In genomic region chr10:132850246-132850645, GRCh38 we compare ENCODE assay signal across 16 cellular contexts.
DNase-seq lines count a peak whose midpoint lies in the region; ATAC-seq and TF ChIP-seq lines count a peak whose summit lies in the region.
"Had no signal": no experiment of that assay in that cellular context is flagged by ENCODE, and none has a peak within 500 bp of the region (broad histone marks: within the 10 kb centered on the region; RNA-seq: fewer than 3 reads in every experiment).

No MANE protein-coding gene starts in this region.

- no peak overlapping the region for H3K27ac Mint-ChIP-seq in progenitor cell of endocrine pancreas

- 93 to 94% methylated on average over 15 of the region's 15 CpGs for WGBS in aorta, 2 donors

- no peaks in the 10 kb centered on the region for H3K27me3 ChIP-seq in aorta (ENCODE audit: control insufficient read depth in 1 of 2, insufficient read depth in 2 of 2, low read length in 1 of 2)

- H3K9me3 Mint-ChIP-seq in progenitor cell of endocrine pancreas (ENCODE audit: low read depth) = peaks cover 18% of the 10 kb centered on the region

- H3K36me3 ChIP-seq in aorta (ENCODE audit: control insufficient read depth in 1 of 2, insufficient read depth in 2 of 2, low read length in 1 of 2) = no peaks in the 10 kb centered on the region
- H3K36me3 ChIP-seq: BE2C had no signal

- no peak overlapping the region for H3K4me3 Mint-ChIP-seq in progenitor cell of endocrine pancreas (ENCODE audit: low read depth)

- intact Hi-C loops in cardiac septum (cut with DNase I) = no loop called here
- intact Hi-C loops in left cardiac atrium (cut with DNase I) = no loop called here
- intact Hi-C loops in aorta (cut with DNase I) = no loop called here

- no peaks in the 10 kb centered on the region for H3K9me3 ChIP-seq in aorta (ENCODE audit: control insufficient read depth, low read length)
- H3K9me3 ChIP-seq: BE2C had no signal

- TF ChIP-seq CTCF in progenitor cell of endocrine pancreas (IDR thresholded peaks at IDR 0.05; ENCODE audit: unreplicated experiment) = no peak
- TF ChIP-seq CTCF in foreskin fibroblast (IDR thresholded peaks at IDR 0.05; ENCODE audit: low read depth, low read length) = no peak

- H3K4me3 ChIP-seq in aorta (ENCODE audit: low read length in 2 of 2) (no peak overlapping the region), foreskin fibroblast (ENCODE audit: low read depth in 1 of 2, low read length in 2 of 2) (no peak overlapping the region)
- H3K4me3 ChIP-seq: PC-9 had no signal

- peak; percentile 71 for DNase-seq in cardiac septum (ENCODE audit: low spot score)
- no peak for DNase-seq in left cardiac atrium
- peak; percentile 36 for DNase-seq in ecto neural progenitor cell (ENCODE audit: low spot score)
- peak; percentile 5 for DNase-seq in progenitor cell of endocrine pancreas (ENCODE audit: low spot score, unreplicated experiment)
- DNase-seq in aorta = peak; percentile 24 to 55
- no peak for DNase-seq in foreskin fibroblast
- DNase-seq in 8988T = no peak
- DNase-seq in mucosa of gallbladder (ENCODE audit: low spot score) = no peak
- DNase-seq: BE2C, KG1, NCI-H1092, NCI-H187, NCI-H2171, NCI-H446 treated with DMSO at 0.1 percent for 48 hours, NCI-H748 treated with DMSO at 0.1 percent for 48 hours, PC-9 had no signal

- peaks cover 12% of the 10 kb centered on the region for H3K36me3 Mint-ChIP-seq in progenitor cell of endocrine pancreas (ENCODE audit: insufficient read depth)

- no peak overlapping the region for H3K27ac ChIP-seq in aorta (ENCODE audit: low read depth in 1 of 2, low read length in 2 of 2)
- H3K27ac ChIP-seq: PC-9 had no signal

- H3K4me1 ChIP-seq in aorta (ENCODE audit: control insufficient read depth in 1 of 2, insufficient read depth in 2 of 2, low read length in 2 of 2) = no peaks in the 10 kb centered on the region
- H3K4me1 ChIP-seq: BE2C had no signal

- peaks cover 6% of the 10 kb centered on the region for H3K27me3 Mint-ChIP-seq in progenitor cell of endocrine pancreas

- peaks cover 11% of the 10 kb centered on the region for H3K4me1 Mint-ChIP-seq in progenitor cell of endocrine pancreas (ENCODE audit: low read depth)

- ATAC-seq in left cardiac atrium (no peak), aorta (ENCODE audit: low FRiP score) (no peak)

Comparison
In these comparisons a context has a peak if more than half of its experiments do, and no peak if none do; other contexts are left out.
1. DNase-seq: peak in cardiac septum (single experiment), ecto neural progenitor cell (single experiment), progenitor cell of endocrine pancreas (single experiment) and aorta (2 of 2); none in left cardiac atrium (single experiment), foreskin fibroblast (0 of 2), 8988T (single experiment) and mucosa of gallbladder (single experiment).